11 cellular contexts compared by ENCODE assay signal in genomic region chr15:63826513-63826912, GRCh38. TPM values are rescaled to one million over a fixed set of nuclear protein-coding genes. Genes with fewer than 3 reads are reported as not detected.
A peak's percentile ranks its signal among the peaks of the same experiment; 100 is the strongest.
DNase-seq lines count a peak whose midpoint lies in the region; ATAC-seq and TF ChIP-seq lines count a peak whose summit lies in the region.
"Had no signal": no experiment of that assay in that cellular context is flagged by ENCODE, and none has a peak within 500 bp of the region (broad histone marks: within the 10 kb centered on the region; RNA-seq: fewer than 3 reads in every experiment).

No MANE protein-coding gene starts in this region.

- no peak overlapping the region for H4K8ac ChIP-seq in H9 (replicated peaks; ENCODE audit: insufficient read length, low read depth, low read length)

- H3K4me1 Mint-ChIP-seq in naive thymus-derived CD4-positive, alpha-beta T cell: peaks cover 67 to 94% (median 85%) of the 10 kb centered on the region in 7 donors
- H3K4me1 Mint-ChIP-seq in H9: peaks cover 14 to 15% of the 10 kb centered on the region in 2 experiments

- no peak overlapping the region for H2BK5ac ChIP-seq in H9 (ENCODE audit: insufficient read length, low read length)

- POLR2A ChIA-PET in naive thymus-derived CD4-positive, alpha-beta T cell (lab: Charles Lee): interaction anchor here (0.6 to 1.3 kb wide), 2 partner anchors 8 to 329 kb away, joined by 3 to 4 read pairs; no protein-coding TSS in a partner anchor

- peaks cover 1% of the 10 kb centered on the region; the same call in 1 of the 2 replicates for H3K79me2 ChIP-seq in H9 (ENCODE audit: insufficient read depth, low read length)

- no peak overlapping the region for H3K9ac ChIP-seq in H9 (ENCODE audit: extremely low read depth, insufficient read length, low read length)

- H3K23ac ChIP-seq in H9 (ENCODE audit: insufficient read length, low read depth, low read length): no peak overlapping the region

- H4K5ac ChIP-seq in H9 (ENCODE audit: insufficient read length, low read depth, low read length): no peak overlapping the region

- H3K18ac ChIP-seq in H9 (ENCODE audit: insufficient read length, low read depth, low read length): no peak overlapping the region

- H3K14ac ChIP-seq in H9 (ENCODE audit: insufficient read depth, low read length): no peak overlapping the region

- no peaks in the 10 kb centered on the region for H3K9me3 Mint-ChIP-seq in naive thymus-derived CD4-positive, alpha-beta T cell
- no peaks in the 10 kb centered on the region for H3K9me3 Mint-ChIP-seq in H9

- H3K27ac Mint-ChIP-seq in naive thymus-derived CD4-positive, alpha-beta T cell: peak overlapping the region in 7 of 9 donors; percentile 36 to 98 (median 58)
- H3K27ac Mint-ChIP-seq in H9: no peak overlapping the region

- no peak overlapping the region for H4K91ac ChIP-seq in H9 (ENCODE audit: insufficient read length, low read depth, low read length)

- H3K4me3 Mint-ChIP-seq in naive thymus-derived CD4-positive, alpha-beta T cell: peak overlapping the region in 8 of 10 donors; percentile 3 to 53 (median 34)
- no peak overlapping the region for H3K4me3 Mint-ChIP-seq in H9

- no peaks in the 10 kb centered on the region for H4K20me1 ChIP-seq in H9 (ENCODE audit: control insufficient read depth, insufficient read depth, insufficient read length)

- no peak overlapping the region for H3K27ac ChIP-seq in naive thymus-derived CD4-positive, alpha-beta T cell (ENCODE audit: low read depth, low read length)
- H3K27ac ChIP-seq in H9 (ENCODE audit: insufficient read length, low read depth, low read length): no peak overlapping the region

- no peak overlapping the region for H2BK15ac ChIP-seq in H9 (ENCODE audit: low read depth, low read length)

- H3K23me2 ChIP-seq in H9 (ENCODE audit: insufficient read length, low read depth, low read length, poor library complexity, severe bottlenecking): no peaks in the 10 kb centered on the region

- H3K27me3 Mint-ChIP-seq in naive thymus-derived CD4-positive, alpha-beta T cell: no peaks in the 10 kb centered on the region
- no peaks in the 10 kb centered on the region for H3K27me3 Mint-ChIP-seq in H9 (ENCODE audit: low read depth)

- no peak overlapping the region for H3K4me2 ChIP-seq in H9 (ENCODE audit: insufficient read depth, insufficient read length, low read length)

- no peak overlapping the region for H2BK12ac ChIP-seq in H9 (ENCODE audit: insufficient read length, low read depth, low read length)

- H3K4me1 ChIP-seq in naive thymus-derived CD4-positive, alpha-beta T cell (ENCODE audit: control insufficient read depth in 2 of 2, insufficient read depth in 2 of 2, low read length in 2 of 2): peaks cover 21 to 31% of the 10 kb centered on the region in 2 donors
- H3K4me1 ChIP-seq in H9 (ENCODE audit: insufficient read depth, low read length): no peaks in the 10 kb centered on the region
- H3K4me1 ChIP-seq: Caco-2 had no signal

- ATAC-seq in naive thymus-derived CD4-positive, alpha-beta T cell: peak; percentile 26
- ATAC-seq: left lobe of liver had no signal

- H3K27me3 ChIP-seq in naive thymus-derived CD4-positive, alpha-beta T cell (ENCODE audit: control insufficient read depth in 2 of 2, insufficient read depth in 2 of 2, low read length in 2 of 2): no peaks in the 10 kb centered on the region
- no peaks in the 10 kb centered on the region for H3K27me3 ChIP-seq in H9 (ENCODE audit: insufficient read depth, low read length)

- peak; percentile 14 for DNase-seq in activated gamma-delta T cell treated with Interleukin-2 at 50 U/mL for 16 hours
- no peak for DNase-seq in activated gamma-delta T cell (lab: John Stamatoyannopoulos, UW)
- DNase-seq in KBM-7: peak; percentile 57
- peak; percentile 13 for DNase-seq in astrocyte of the spinal cord (ENCODE audit: low read depth, low spot score)
- DNase-seq in naive thymus-derived CD4-positive, alpha-beta T cell: peak in 3 of 9 donors; percentile 36 to 44 (median 37)
- no peak for DNase-seq in cerebellar nuclear complex (lab: John Stamatoyannopoulos, UW)
- DNase-seq in H9: no peak
- DNase-seq in 8988T: no peak
- DNase-seq: Caco-2, NCI-H510A had no signal

- H3K36me3 Mint-ChIP-seq in naive thymus-derived CD4-positive, alpha-beta T cell: peaks cover 0 to 18% (median 12%) of the 10 kb centered on the region in 5 donors
- H3K36me3 Mint-ChIP-seq in H9 (ENCODE audit: insufficient read depth in 1 of 3, low read depth in 3 of 3): no peaks in the 10 kb centered on the region

- H3K9me3 ChIP-seq in naive thymus-derived CD4-positive, alpha-beta T cell (ENCODE audit: control insufficient read depth in 2 of 3, low read length in 3 of 3): no peaks in the 10 kb centered on the region
- H3K9me3 ChIP-seq in H9 (ENCODE audit: control insufficient read depth, low read depth, low read length): no peaks in the 10 kb centered on the region
- H3K9me3 ChIP-seq: Caco-2 had no signal

- H3K79me1 ChIP-seq in H9 (ENCODE audit: insufficient read depth, low read depth, low read length, poor library complexity, severe bottlenecking): peaks cover 4% of the 10 kb centered on the region

- no peak overlapping the region for H2AFZ ChIP-seq in H9 (ENCODE audit: low read length)

- no peak overlapping the region for H2BK120ac ChIP-seq in H9 (ENCODE audit: low read depth, low read length, poor library complexity, severe bottlenecking)

- H2BK20ac ChIP-seq in H9 (ENCODE audit: low read depth, low read length, poor library complexity, severe bottlenecking): no peak overlapping the region

- intact Hi-C loops in naive thymus-derived CD4-positive, alpha-beta T cell (cut with micrococcal nuclease): loop anchor here (1.0 to 2.0 kb wide), 4 partner anchors 65 to 241 kb away; partner anchors contain the start of gene DAPK2 (in 1 of the 2)

- H3T11ph ChIP-seq in H9 (ENCODE audit: low read length): no peak overlapping the region

- no peak overlapping the region for H3K4me3 ChIP-seq in astrocyte of the spinal cord (ENCODE audit: low read depth, low read length)
- no peak overlapping the region for H3K4me3 ChIP-seq in naive thymus-derived CD4-positive, alpha-beta T cell (ENCODE audit: low read length)

- H3K4ac ChIP-seq in H9 (ENCODE audit: low read depth, low read length): no peak overlapping the region

- TF ChIP-seq CTCF in astrocyte of the spinal cord (IDR thresholded peaks at IDR 0.05; ENCODE audit: low read depth, low read length) (peak; percentile 13), H9 (conservative IDR thresholded peaks at IDR 0.05) (no peak)

- WGBS in H9 (ENCODE audit: extremely low coverage, insufficient read length, low lambda C conversion rate): no CpG with 5 or more reads among the region's 2 CpGs

- in situ Hi-C loops in KBM-7 (cut with MboI; ENCODE audit: low pct_unique_long_range_greater_than_20kb, low sequenced_read_pairs): no loop called here
- in situ Hi-C loops in astrocyte of the spinal cord (cut with HindIII; ENCODE audit: low sequenced_read_pairs): no loop called here

- H3K36me3 ChIP-seq in naive thymus-derived CD4-positive, alpha-beta T cell (ENCODE audit: control insufficient read depth in 2 of 3, insufficient read depth in 3 of 3, low read length in 3 of 3): no peaks in the 10 kb centered on the region

- H3K56ac ChIP-seq in H9 (ENCODE audit: insufficient read length, low read depth, low read length): no peak overlapping the region

- no peak overlapping the region for H2AK5ac ChIP-seq in H9 (ENCODE audit: insufficient read length, low read length)

- CTCF ChIA-PET in naive thymus-derived CD4-positive, alpha-beta T cell (lab: Charles Lee): interaction anchor here (0.5 to 1.5 kb wide), 4 partner anchors 8 to 241 kb away, joined by 3 to 5 read pairs (median 4); no protein-coding TSS in a partner anchor

RNA-seq across cellular contexts. Expression of gene HERC1, which starts 7.2 kb away (rescaled TPM):
- 100 to 1,000 TPM; 121 to 244 (median 172) TPM for total RNA-seq in naive thymus-derived CD4-positive, alpha-beta T cell
- polyA plus RNA-seq in naive thymus-derived CD4-positive, alpha-beta T cell: 10 to 100 TPM; 37.8 to 45.7 TPM
- 36.6 and 38.8 TPM in 2 replicates for total RNA-seq in H9 (2021)

Comparison
In these comparisons a context has a peak if more than half of its experiments do, and no peak if none do; other contexts are left out.
1. DNase-seq: peak in activated gamma-delta T cell treated with Interleukin-2 at 50 U/mL for 16 hours (single experiment), KBM-7 (single experiment) and astrocyte of the spinal cord (single experiment); none in activated gamma-delta T cell (single experiment), cerebellar nuclear complex (0 of 2), H9 (single experiment) and 8988T (single experiment).
2. H3K27ac Mint-ChIP-seq: peak in naive thymus-derived CD4-positive, alpha-beta T cell (7 of 9); none in H9 (0 of 3).
3. H3K4me3 Mint-ChIP-seq: peak in naive thymus-derived CD4-positive, alpha-beta T cell (8 of 10); none in H9 (0 of 2).